22 cellular contexts compared by ENCODE assay signal in genomic region chr6:10441655-10442009, GRCh38. TPM values are rescaled to one million over a fixed set of nuclear protein-coding genes. Genes with fewer than 3 reads are reported as not detected.
A peak's percentile ranks its signal among the peaks of the same experiment; 100 is the strongest.
DNase-seq lines count a peak whose midpoint lies in the region; ATAC-seq and TF ChIP-seq lines count a peak whose summit lies in the region.
"Had no signal": no experiment of that assay in that cellular context is flagged by ENCODE, and none has a peak within 500 bp of the region (broad histone marks: within the 10 kb centered on the region; RNA-seq: fewer than 3 reads in every experiment).

No MANE protein-coding gene starts in this region.

- POLR2A ChIA-PET in HCT116 (lab: Charles Lee) (interaction anchor here (1.4 kb wide), 2 partner anchors 8 to 9 kb away, joined by 5 to 7 read pairs; no protein-coding TSS in a partner anchor), RWPE1 (lab: Yijun Ruan, JAX; ENCODE audit: low non-redundant PET) (no interaction called here)

- RAD21 ChIA-PET in HCT116 (lab: Charles Lee; ENCODE audit: low non-redundant PET in 1 of 2, low total read pairs in 2 of 2, uncharacterized antibody in 2 of 2, unreplicated experiment in 2 of 2), result interaction anchor here in 1 of 2 experiments (0.5 kb wide), 1 partner anchor 24 kb away, joined by 4 read pairs; no protein-coding TSS in a partner anchor

- H4K20me1 ChIP-seq in HCT116 (ENCODE audit: insufficient read depth) (no peaks in the 10 kb centered on the region), hepatocyte (ENCODE audit: insufficient read depth, poor library complexity, severe bottlenecking) (no peaks in the 10 kb centered on the region)

- 88% methylated on average over 3 of the region's 3 CpGs for WGBS in hepatocyte (ENCODE audit: low lambda C conversion rate, missing lambda C conversion rate)

- no peak; the same call in 1 of the 2 replicates for TF ChIP-seq RAD21 in HCT116 (IDR thresholded peaks at IDR 0.05; ENCODE audit: low read depth)

- BruUV-seq in HCT116 (replicated peaks; lab: Mats Ljungman, UMichigan), result TSS peak; percentile 97

- peak; percentile 65 for ATAC-seq in HCT116
- ATAC-seq: heart right ventricle had no signal

- peak overlapping the region in 1 of 2 experiments; percentile 53; a peak in 2 of 4 replicates for H3K4me3 ChIP-seq in HCT116 (replicated peaks in 1 of 2; ENCODE audit: low read depth in 1 of 2, low read length in 2 of 2)
- H3K4me3 ChIP-seq in hepatocyte, result no peak overlapping the region
- H3K4me3 ChIP-seq in skeletal muscle satellite cell (ENCODE audit: low read length), result peak overlapping the region; percentile 22
- H3K4me3 ChIP-seq: coronary artery, heart right ventricle, left ventricle myocardium inferior, neural progenitor cell, prostate gland had no signal

- H3K36me3 ChIP-seq in HCT116 (ENCODE audit: control insufficient read depth in 1 of 2, insufficient read depth in 2 of 2, low read length in 2 of 2) (no peaks in the 10 kb centered on the region), hepatocyte (replicated peaks; ENCODE audit: insufficient read depth, low read depth) (no peaks in the 10 kb centered on the region), skeletal muscle satellite cell (ENCODE audit: insufficient read depth, low read length) (no peaks in the 10 kb centered on the region)
- H3K36me3 ChIP-seq: heart right ventricle, left ventricle myocardium inferior, neural progenitor cell, prostate gland had no signal

- no peak for TF ChIP-seq POLR2A in HCT116 (IDR thresholded peaks at IDR 0.05; ENCODE audit: borderline replicate concordance, extremely low read depth, insufficient read depth, insufficient read length)

- H3K9me2 ChIP-seq in HCT116 (ENCODE audit: insufficient read depth) (no peaks in the 10 kb centered on the region), hepatocyte (replicated peaks; ENCODE audit: insufficient read depth) (no peaks in the 10 kb centered on the region)

- peak overlapping the region; percentile 88 for H3K4me2 ChIP-seq in HCT116 (ENCODE audit: low read length)
- peak overlapping the region; percentile 34 for H3K4me2 ChIP-seq in hepatocyte
- peak overlapping the region; percentile 60 for H3K4me2 ChIP-seq in skeletal muscle satellite cell (ENCODE audit: low read length)
- H3K4me2 ChIP-seq: neural progenitor cell had no signal

- H3K79me2 ChIP-seq in HCT116 (ENCODE audit: insufficient read depth, low read length), result no peaks in the 10 kb centered on the region
- H3K79me2 ChIP-seq in hepatocyte, result no peaks in the 10 kb centered on the region

- H3K27ac ChIP-seq in HCT116 (ENCODE audit: low read depth, low read length) (peak overlapping the region; percentile 54), RWPE1 (peak overlapping the region; percentile 96), hepatocyte (peak overlapping the region; percentile 94)
- H3K27ac ChIP-seq: coronary artery, heart right ventricle, left ventricle myocardium inferior, neural progenitor cell, prostate gland had no signal

- peak overlapping the region; percentile 67 for H3K9ac ChIP-seq in HCT116 (ENCODE audit: low read length)
- peak overlapping the region; percentile 47 for H3K9ac ChIP-seq in skeletal muscle satellite cell (ENCODE audit: low read depth, low read length)
- H3K9ac ChIP-seq: neural progenitor cell had no signal

- intact Hi-C loops in HCT116 (cut with micrococcal nuclease), result no loop called here

- DNase-seq in HCT116 (ENCODE audit: low read depth, low spot score), result no peak
- DNase-seq in RWPE1 (ENCODE audit: low spot score), result no peak
- no peak for DNase-seq in hepatocyte (ENCODE audit: low spot score)
- no peak for DNase-seq in activated CD8-positive, alpha-beta memory T cell treated with anti-CD3 and anti-CD28 coated beads, Interleukin-2, amount 50 U/mL, for 4 hours
- no peak for DNase-seq in NCI-H1436 treated with DMSO at 0.1 percent for 48 hours (lab: John Stamatoyannopoulos, UW)
- no peak for DNase-seq in amniotic stem cell (lab: John Stamatoyannopoulos, UW)
- DNase-seq in DMS 273 treated with DMSO at 0.1 percent for 48 hours (lab: John Stamatoyannopoulos, UW), result no peak
- DNase-seq: activated CD4-positive, alpha-beta memory T cell treated with anti-CD3 and anti-CD28 coated beads for 36 hours; activated gamma-delta T cell; CD8-positive, alpha-beta memory T cell; DMS79; heart right ventricle; left ventricle myocardium inferior; MM.1S; Right ventricle myocardium superior; small intestine; stimulated activated CD4-positive, alpha-beta T cell treated with anti-CD3 and anti-CD28 coated beads, Interleukin-2, amount 100 ng/mL, for 48 hours; stimulated activated naive CD4-positive, alpha-beta T cell treated with Interleukin-2 at 50 U/mL for 16 hours had no signal

- H3K27me3 ChIP-seq in HCT116 (ENCODE audit: insufficient read depth, low read length), result no peaks in the 10 kb centered on the region
- H3K27me3 ChIP-seq in hepatocyte, result no peaks in the 10 kb centered on the region
- no peaks in the 10 kb centered on the region for H3K27me3 ChIP-seq in skeletal muscle satellite cell (ENCODE audit: control insufficient read depth, insufficient read depth, low read length)
- H3K27me3 ChIP-seq: neural progenitor cell had no signal

- H2AFZ ChIP-seq in HCT116 (ENCODE audit: low read depth, low read length, poor library complexity, severe bottlenecking) (peak overlapping the region; percentile 98), hepatocyte (no peak overlapping the region)

- H3K4me1 ChIP-seq in HCT116 (ENCODE audit: control insufficient read depth in 1 of 2, insufficient read depth in 2 of 2, low read length in 2 of 2) (peaks cover 14 to 41% of the 10 kb centered on the region in 2 experiments), hepatocyte (ENCODE audit: insufficient read depth) (peaks cover 8% of the 10 kb centered on the region), skeletal muscle satellite cell (ENCODE audit: control insufficient read depth, insufficient read depth, low read length) (peaks cover 13% of the 10 kb centered on the region)
- H3K4me1 ChIP-seq: heart right ventricle, left ventricle myocardium inferior, neural progenitor cell, prostate gland had no signal

- CTCF ChIA-PET in HCT116 (lab: Charles Lee), result interaction anchor here (1.9 kb wide), 1 partner anchor 12 kb away, joined by 4 read pairs; no protein-coding TSS in a partner anchor
- CTCF ChIA-PET in RWPE1 (lab: Yijun Ruan, JAX), result interaction anchor here (0.7 to 0.8 kb wide), 2 partner anchors 20 to 1735 kb away, joined by 3 read pairs; no protein-coding TSS in a partner anchor

- H3K9me3 ChIP-seq in HCT116 (ENCODE audit: control insufficient read depth in 1 of 2, insufficient read depth in 1 of 2, low read depth in 1 of 2, low read length in 2 of 2) (no peaks in the 10 kb centered on the region), hepatocyte (ENCODE audit: low read depth) (no peaks in the 10 kb centered on the region), skeletal muscle satellite cell (replicated peaks; ENCODE audit: low read length) (no peaks in the 10 kb centered on the region)
- H3K9me3 ChIP-seq: heart right ventricle, left ventricle myocardium inferior, prostate gland had no signal

- TF ChIP-seq CTCF in HCT116 (IDR thresholded peaks at IDR 0.05 in 2 of 3, conservative IDR thresholded peaks at IDR 0.05 in 1 of 3; ENCODE audit: borderline replicate concordance in 1 of 3, insufficient read depth in 1 of 3, low read depth in 2 of 3, low read length in 2 of 3), result no peak
- TF ChIP-seq CTCF in RWPE1 (conservative IDR thresholded peaks at IDR 0.05; ENCODE audit: low read depth), result no peak
- no peak for TF ChIP-seq CTCF in hepatocyte (IDR thresholded peaks at IDR 0.05; ENCODE audit: poor library complexity)

TF ChIP-seq in HCT116, 20 proteins besides CTCF, POLR2A, EP300 and RAD21:
- TF ChIP-seq ZBTB33 (IDR thresholded peaks at IDR 0.05; ENCODE audit: extremely low read depth, insufficient replicate concordance, low read length) (no peak), EGR1 (IDR thresholded peaks at IDR 0.05; ENCODE audit: low read depth) (0 out of 2 replicates have a peak, but pooled peaks have one; percentile 27), CBX3 (IDR thresholded peaks at IDR 0.05; ENCODE audit: low read depth) (peak; percentile 33), MAX (IDR thresholded peaks at IDR 0.05) (peak; percentile 14; the same call in 1 of the 2 replicates)

RNA-seq across cellular contexts. Expression of gene TFAP2A, which starts 26.8 kb away (rescaled TPM):
- total RNA-seq in HCT116 (2021; ENCODE audit: unreplicated experiment), result 24.3 TPM
- polyA plus RNA-seq in HCT116 (2012), result 17.3 and 17.4 TPM in 2 replicates
- 6.2 TPM in 2 replicates for total RNA-seq in hepatocyte
- polyA plus RNA-seq in hepatocyte, result 14.9 and 17.5 TPM in 2 replicates
- total RNA-seq in skeletal muscle satellite cell (2012; rRNA removed), result 0.25 TPM in 1 of 2 replicates, not detected in the other
- total RNA-seq: CD8-positive, alpha-beta memory T cell had no signal
- polyA plus RNA-seq: CD8-positive, alpha-beta memory T cell had no signal

Comparison
In these comparisons a context has a peak if more than half of its experiments do, and no peak if none do; other contexts are left out.
1. H3K4me2 ChIP-seq: peak in every context shown above with its lines; median percentile 88 in HCT116; 60 in skeletal muscle satellite cell; 34 in hepatocyte.